8 cellular contexts compared by ENCODE assay signal in the genomic region with DNA sequence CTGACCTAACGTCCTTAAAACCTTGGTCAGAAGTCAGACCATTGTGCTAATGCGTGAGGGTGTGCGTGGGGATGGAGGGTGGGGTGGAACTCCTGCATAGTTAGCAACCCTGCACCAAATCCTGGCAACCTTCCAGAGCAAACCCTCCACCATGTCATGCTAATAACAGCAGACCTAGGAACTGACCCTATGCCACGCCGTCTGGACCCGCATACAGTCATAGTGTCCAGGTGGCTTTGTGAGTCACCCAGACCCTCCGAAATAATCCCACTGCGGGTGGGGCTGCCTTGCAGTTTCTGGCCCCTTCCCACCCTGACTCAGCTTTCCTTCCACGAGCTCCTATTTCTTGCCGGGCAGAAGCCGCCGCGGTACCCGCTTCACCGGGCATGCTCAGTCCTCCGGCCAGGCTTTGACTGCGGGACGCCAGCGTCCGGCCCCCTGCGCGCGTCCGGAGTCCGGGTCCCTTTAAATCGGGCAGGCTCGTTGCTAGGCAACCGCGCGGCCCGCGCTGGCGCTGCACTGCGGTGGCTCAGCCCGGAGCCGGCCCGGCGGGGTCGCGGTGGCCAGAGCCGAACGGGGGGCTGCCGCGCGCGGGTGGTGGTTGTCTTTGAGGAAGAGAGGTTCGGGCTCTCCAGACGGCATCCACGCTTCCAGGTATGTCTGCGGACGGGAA. TPM values are rescaled to one million over a fixed set of nuclear protein-coding genes. Genes with fewer than 3 reads are reported as not detected.
DNase-seq lines count a peak whose midpoint lies in the region; ATAC-seq and TF ChIP-seq lines count a peak whose summit lies in the region.

A gene (plus strand): TSS at position 493 of the 673 bp plus-strand sequence. CDS start 7,619 bp downstream, outside the sequence.

- H3K27me3 Mint-ChIP-seq in activated naive CD4-positive, alpha-beta T cell treated with anti-CD3 and anti-CD28 coated beads, Interleukin-2, amount 10 ng/mL, durations not matched to agents 7 days and 5 days = peaks cover 22% of the 10 kb centered on the region
- peaks cover 11% of the 10 kb centered on the region for H3K27me3 Mint-ChIP-seq in memory B cell

- H3K4me3 ChIP-seq in NT2/D1 (ENCODE audit: insufficient read length, low read depth) (peak within 1 kb of the TSS; percentile 42), thoracic aorta (peak within 1 kb of the TSS; percentile 63)

- H3K9me3 ChIP-seq in NT2/D1 (ENCODE audit: insufficient read depth, low read length) (no peaks in the 10 kb centered on the region), thoracic aorta (no peaks in the 10 kb centered on the region)

- no peak for TF ChIP-seq CTCF in thoracic aorta (IDR thresholded peaks at IDR 0.05)

- no peaks in the 10 kb centered on the region for H3K4me1 ChIP-seq in NT2/D1 (ENCODE audit: insufficient read depth, insufficient read length)
- H3K4me1 ChIP-seq in thoracic aorta (ENCODE audit: control insufficient read depth in 1 of 2, low read depth in 2 of 2) = no peaks in the 10 kb centered on the region

- DNase-seq in activated naive CD4-positive, alpha-beta T cell treated with anti-CD3 and anti-CD28 coated beads, Interleukin-2, amount 10 ng/mL, durations not matched to agents 7 days and 5 days = peak; percentile 34
- DNase-seq in activated naive CD4-positive, alpha-beta T cell (lab: John Stamatoyannopoulos, UW) = no peak
- DNase-seq in NT2/D1 (ENCODE audit: low read depth, low spot score) (no peak), ecto neural progenitor cell (ENCODE audit: low spot score) (peak; percentile 87), memory B cell (ENCODE audit: low spot score in 2 of 2) (peak in 1 of 2 donors; percentile 23), thoracic aorta (ENCODE audit: low spot score) (no peak), putamen (ENCODE audit: low spot score) (no peak)

- no peak within 1 kb of the TSS for H3K27ac ChIP-seq in thoracic aorta

- ATAC-seq in memory B cell (ENCODE audit: low read depth) (no peak), thoracic aorta (ENCODE audit: insufficient number of reproducible peaks, low FRiP score, low read depth) (no peak), HG02610 (IDR thresholded peaks at IDR 0.05; ENCODE audit: unreplicated experiment) (no peak)

- H3K4me1 Mint-ChIP-seq in activated naive CD4-positive, alpha-beta T cell treated with anti-CD3 and anti-CD28 coated beads, Interleukin-2, amount 10 ng/mL, durations not matched to agents 7 days and 5 days = peaks cover 9% of the 10 kb centered on the region
- H3K4me1 Mint-ChIP-seq in memory B cell = no peaks in the 10 kb centered on the region

- H3K27ac Mint-ChIP-seq in activated naive CD4-positive, alpha-beta T cell treated with anti-CD3 and anti-CD28 coated beads, Interleukin-2, amount 10 ng/mL, durations not matched to agents 7 days and 5 days = no peak within 1 kb of the TSS
- no peak within 1 kb of the TSS for H3K27ac Mint-ChIP-seq in memory B cell

- H3K9ac ChIP-seq in NT2/D1 (ENCODE audit: insufficient read length, low read depth) = peak within 1 kb of the TSS; percentile 56

- H3K36me3 Mint-ChIP-seq in activated naive CD4-positive, alpha-beta T cell treated with anti-CD3 and anti-CD28 coated beads, Interleukin-2, amount 10 ng/mL, durations not matched to agents 7 days and 5 days = no peaks in the 10 kb centered on the region
- H3K36me3 Mint-ChIP-seq in memory B cell = no peaks in the 10 kb centered on the region

- H3K27me3 ChIP-seq in NT2/D1 (ENCODE audit: insufficient read depth, insufficient read length) = no peaks in the 10 kb centered on the region
- no peaks in the 10 kb centered on the region for H3K27me3 ChIP-seq in thoracic aorta (replicated peaks; ENCODE audit: insufficient read depth)

- H3K4me3 Mint-ChIP-seq in activated naive CD4-positive, alpha-beta T cell treated with anti-CD3 and anti-CD28 coated beads, Interleukin-2, amount 10 ng/mL, durations not matched to agents 7 days and 5 days = peak within 1 kb of the TSS; percentile 23
- peak within 1 kb of the TSS; percentile 55 for H3K4me3 Mint-ChIP-seq in memory B cell

- H3K36me3 ChIP-seq in NT2/D1 (ENCODE audit: insufficient read depth, insufficient read length, low read length) (no peaks in the 10 kb centered on the region), thoracic aorta (no peaks in the 10 kb centered on the region)

- no peaks in the 10 kb centered on the region for H3K9me3 Mint-ChIP-seq in activated naive CD4-positive, alpha-beta T cell treated with anti-CD3 and anti-CD28 coated beads, Interleukin-2, amount 10 ng/mL, durations not matched to agents 7 days and 5 days
- H3K9me3 Mint-ChIP-seq in memory B cell = no peaks in the 10 kb centered on the region

- CTCF ChIA-PET in activated naive CD4-positive, alpha-beta T cell treated with anti-CD3 and anti-CD28 coated beads, Interleukin-2, amount 10 ng/mL, durations not matched to agents 7 days and 5 days (lab: Charles Lee) = no interaction called here

RNA-seq across cellular contexts. Expression of the gene that starts here (rescaled TPM):
- under 1 TPM in 1 of 2 donors, not detected in 1; 0.41 TPM for total RNA-seq in thoracic aorta

Comparison
In these comparisons a context has a peak if more than half of its experiments do, and no peak if none do; other contexts are left out.
1. DNase-seq: peak in activated naive CD4-positive, alpha-beta T cell treated with anti-CD3 and anti-CD28 coated beads, Interleukin-2, amount 10 ng/mL, durations not matched to agents 7 days and 5 days (single experiment) and ecto neural progenitor cell (single experiment); none in activated naive CD4-positive, alpha-beta T cell (0 of 4), NT2/D1 (single experiment), thoracic aorta (single experiment) and putamen (single experiment).